In genomic region chrX:107675365-107675654, GRCh38 we compare ENCODE assay signal across 8 cellular contexts. TPM values are rescaled to one million over a fixed set of nuclear protein-coding genes. Genes with fewer than 3 reads are reported as not detected.
DNase-seq lines count a peak whose midpoint lies in the region; TF ChIP-seq lines count a peak whose summit lies in the region.

No MANE protein-coding gene starts in this region.

- H3K36me3 ChIP-seq in Caco-2 (ENCODE audit: control insufficient read depth, insufficient read depth, low read length) (no peaks in the 10 kb centered on the region), prostate gland (no peaks in the 10 kb centered on the region)
- H3K36me3 ChIP-seq in effector memory CD4-positive, alpha-beta T cell (ENCODE audit: control insufficient read depth, insufficient read depth, low read length): no peaks in the 10 kb centered on the region

- H3K9me3 Mint-ChIP-seq in Caco-2 (ENCODE audit: unreplicated experiment): no peaks in the 10 kb centered on the region

- DNase-seq in Caco-2 (no peak), RWPE1 (ENCODE audit: low spot score) (no peak), prostate gland (ENCODE audit: low spot score) (no peak), NCI-H526 treated with DMSO at 0.1 percent for 48 hours (lab: John Stamatoyannopoulos, UW) (no peak), retina (no peak), NCI-H1092 treated with DMSO at 0.1 percent for 48 hours (lab: John Stamatoyannopoulos, UW) (no peak), DMS53 (lab: John Stamatoyannopoulos, UW) (no peak)
- no peak for DNase-seq in effector memory CD4-positive, alpha-beta T cell

- H3K27ac ChIP-seq in RWPE1: peak overlapping the region; percentile 99
- peak overlapping the region; percentile 99 for H3K27ac ChIP-seq in effector memory CD4-positive, alpha-beta T cell (ENCODE audit: insufficient read depth, low read length, poor library complexity, severe bottlenecking)
- H3K27ac ChIP-seq in prostate gland: peak overlapping the region; percentile 89

- H3K27me3 ChIP-seq in Caco-2 (replicated peaks; ENCODE audit: control insufficient read depth, insufficient read depth, low read length): no peaks in the 10 kb centered on the region
- no peaks in the 10 kb centered on the region for H3K27me3 ChIP-seq in effector memory CD4-positive, alpha-beta T cell (replicated peaks; ENCODE audit: control insufficient read depth, insufficient read depth, low read length, poor library complexity, severe bottlenecking)
- H3K27me3 ChIP-seq in prostate gland (replicated peaks; ENCODE audit: insufficient read depth): no peaks in the 10 kb centered on the region

- peaks cover 8% of the 10 kb centered on the region for H3K4me1 Mint-ChIP-seq in Caco-2 (ENCODE audit: low read depth, unreplicated experiment)

- no peak overlapping the region for H3K27ac Mint-ChIP-seq in Caco-2 (ENCODE audit: unreplicated experiment)

- H3K9me3 ChIP-seq in Caco-2 (no peaks in the 10 kb centered on the region), prostate gland (no peaks in the 10 kb centered on the region)
- H3K9me3 ChIP-seq in effector memory CD4-positive, alpha-beta T cell (ENCODE audit: control insufficient read depth, low read length): no peaks in the 10 kb centered on the region

- intact Hi-C loops in Caco-2 (cut with micrococcal nuclease; ENCODE audit: unreplicated experiment) (no loop called here), prostate gland (cut with DNase I) (no loop called here)

- POLR2A ChIA-PET in Caco-2 (lab: Charles Lee) (no interaction called here), RWPE1 (lab: Yijun Ruan, JAX; ENCODE audit: low non-redundant PET) (no interaction called here)

- no peak for TF ChIP-seq CTCF in Caco-2 (IDR thresholded peaks at IDR 0.05; ENCODE audit: insufficient read depth in 1 of 2, low read depth in 1 of 2, low read length in 1 of 2, severe bottlenecking in 1 of 2, unreplicated experiment in 1 of 2)
- no peak for TF ChIP-seq CTCF in RWPE1 (conservative IDR thresholded peaks at IDR 0.05; ENCODE audit: low read depth)
- no peak for TF ChIP-seq CTCF in prostate gland (IDR thresholded peaks at IDR 0.05)

- H3K4me1 ChIP-seq in Caco-2: 0 out of 2 replicates have a peak, but pooled peaks cover 6% of the 10 kb centered on the region
- peaks cover 60% of the 10 kb centered on the region for H3K4me1 ChIP-seq in effector memory CD4-positive, alpha-beta T cell (ENCODE audit: control insufficient read depth, insufficient read depth, low read length, poor library complexity, severe bottlenecking)
- H3K4me1 ChIP-seq in prostate gland (replicated peaks): no peaks in the 10 kb centered on the region

- CTCF ChIA-PET in Caco-2 (lab: Charles Lee) (no interaction called here), RWPE1 (lab: Yijun Ruan, JAX) (interaction anchor here (0.6 kb wide), 1 partner anchor 341 kb away, joined by 3 read pairs; no protein-coding TSS in a partner anchor)

- H3K4me3 ChIP-seq in Caco-2 (ENCODE audit: low read depth, low read length) (no peak overlapping the region), prostate gland (peak overlapping the region; percentile 39)
- peak overlapping the region; percentile 11 for H3K4me3 ChIP-seq in effector memory CD4-positive, alpha-beta T cell (ENCODE audit: insufficient read depth, low read depth, low read length, poor library complexity, severe bottlenecking)

- WGBS in prostate gland: 100% methylated on average over 1 of the region's 1 CpG

- H3K4me3 Mint-ChIP-seq in Caco-2 (ENCODE audit: unreplicated experiment): peak overlapping the region; percentile 82

- H3K36me3 Mint-ChIP-seq in Caco-2 (ENCODE audit: insufficient read depth, unreplicated experiment): peaks cover 4% of the 10 kb centered on the region

- no peaks in the 10 kb centered on the region for H3K27me3 Mint-ChIP-seq in Caco-2 (ENCODE audit: insufficient read depth, unreplicated experiment)

- BruUV-seq in Caco-2 (replicated peaks; lab: Mats Ljungman, UMichigan): no TSS peak

- no peak for TF ChIP-seq POLR2A in prostate gland (IDR thresholded peaks at IDR 0.05)

RNA-seq across cellular contexts. Expression of gene PRPS1, which starts 47.0 kb away (rescaled TPM):
- 30.0 and 34.3 TPM in 2 replicates for total RNA-seq in Caco-2 (2022)
- total RNA-seq in prostate gland: 10 to 100 TPM; 37.5 to 37.6 TPM
